Comparison of ENCODE assay signal across 1 cellular context in genomic region chr5:36090033-36090432, GRCh38.
TF ChIP-seq lines count a peak whose summit lies in the region.

No MANE protein-coding gene starts in this region.

TF ChIP-seq in K562, 482 proteins besides CTCF, POLR2A, EP300 and RAD21 (continued from another document):
- 0 out of 2 replicates have a peak, but pooled peaks have one; percentile 30 for TF ChIP-seq TFAP4 (CRISPR knock-in tag; IDR thresholded peaks at IDR 0.05; ENCODE audit: borderline replicate concordance)
- TF ChIP-seq, protein P1, sequence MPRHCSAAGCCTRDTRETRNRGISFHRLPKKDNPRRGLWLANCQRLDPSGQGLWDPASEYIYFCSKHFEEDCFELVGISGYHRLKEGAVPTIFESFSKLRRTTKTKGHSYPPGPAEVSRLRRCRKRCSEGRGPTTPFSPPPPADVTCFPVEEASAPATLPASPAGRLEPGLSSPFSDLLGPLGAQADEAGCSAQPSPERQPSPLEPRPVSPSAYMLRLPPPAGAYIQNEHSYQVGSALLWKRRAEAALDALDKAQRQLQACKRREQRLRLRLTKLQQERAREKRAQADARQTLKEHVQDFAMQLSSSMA (CRISPR knock-in tag; IDR thresholded peaks at IDR 0.05), result no peak
- TF ChIP-seq WHSC1 (IDR thresholded peaks at IDR 0.05; ENCODE audit: low read length), result no peak
- no peak for TF ChIP-seq NKRF (IDR thresholded peaks at IDR 0.05; ENCODE audit: borderline replicate concordance)
- TF ChIP-seq PML (IDR thresholded peaks at IDR 0.05; ENCODE audit: low read length), result no peak
